Comparison of ENCODE assay signal across 7 cellular contexts in the genomic region with DNA sequence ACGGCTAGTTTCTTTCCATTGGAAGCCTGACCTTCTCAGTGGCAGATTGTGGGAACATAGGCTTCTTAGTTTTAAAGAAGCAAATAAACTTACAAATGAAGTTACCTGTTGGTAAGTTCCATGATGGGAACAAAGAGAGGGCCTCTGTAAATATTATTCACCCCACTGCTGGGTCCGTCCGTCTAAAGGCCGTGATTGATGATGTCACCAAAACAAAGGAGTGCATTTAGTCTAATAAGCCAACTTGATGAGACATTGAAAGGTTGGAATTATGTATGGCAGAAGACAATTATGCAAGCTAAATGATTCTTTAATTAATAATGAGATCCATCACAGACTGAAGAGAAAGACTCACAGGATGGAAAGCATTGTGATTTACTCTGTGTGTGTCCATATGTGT.
"Had no signal": no experiment of that assay in that cellular context is flagged by ENCODE, and none has a peak within 500 bp of the region (broad histone marks: within the 10 kb centered on the region; RNA-seq: fewer than 3 reads in every experiment).

No MANE protein-coding gene starts in this region.

- H3K9ac ChIP-seq: KMS-11 had no signal

- H3K4me2 ChIP-seq: KMS-11 had no signal

- ATAC-seq: K562 had no signal

- DNase-seq: IMR-90, KBM-7, KG1 had no signal

- H3K27ac ChIP-seq: HL-60, KMS-11 had no signal

- H3K4me3 ChIP-seq: K562 had no signal

- FAIRE-seq: HTR-8/SVneo, K562 had no signal
